Comparison of ENCODE assay signal across 37 cellular contexts in the genomic region with DNA sequence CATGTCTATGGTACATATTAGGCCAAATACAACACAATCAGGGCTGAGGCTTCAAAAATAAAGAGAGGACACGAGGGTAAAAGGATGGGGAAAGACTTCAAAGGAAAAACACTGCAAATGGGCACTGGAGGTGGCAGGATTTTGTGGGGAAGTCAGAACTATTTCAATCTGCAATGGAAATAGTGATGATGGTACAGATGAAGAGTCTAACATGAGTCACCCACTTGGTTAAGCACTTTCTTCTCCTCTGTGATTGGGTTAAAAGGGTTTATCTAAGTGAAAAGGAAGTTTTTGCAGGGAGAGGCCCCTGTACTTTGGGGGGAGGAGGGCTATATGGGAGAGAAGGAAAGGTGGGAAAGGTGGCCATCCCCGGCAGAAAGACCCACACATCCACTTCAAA. TPM values are rescaled to one million over a fixed set of nuclear protein-coding genes. Genes with fewer than 3 reads are reported as not detected.
"Had no signal": no experiment of that assay in that cellular context is flagged by ENCODE, and none has a peak within 500 bp of the region (broad histone marks: within the 10 kb centered on the region; RNA-seq: fewer than 3 reads in every experiment).

No MANE protein-coding gene starts in this region.

- ATAC-seq: activated CD4-positive, alpha-beta T cell treated with anti-CD3 and anti-CD28 coated beads for 36 hours; activated CD4-positive, CD25-positive, alpha-beta regulatory T cell treated with anti-CD3 and anti-CD28 coated beads, Interleukin-2, amount 50 U/mL, for 24 hours; activated CD8-positive, alpha-beta memory T cell treated with anti-CD3 and anti-CD28 coated beads, Interleukin-2, amount 10 ng/mL, durations not matched to agents 7 days and 5 days; activated CD8-positive, alpha-beta T cell treated with anti-CD3 and anti-CD28 coated beads, Interleukin-2, amount 10 ng/mL, durations not matched to agents 7 days and 5 days; activated naive CD4-positive, alpha-beta T cell treated with anti-CD3 and anti-CD28 coated beads, Interleukin-2, amount 50 U/mL, for 72 hours; activated T-helper 17 cell treated with anti-CD3 and anti-CD28 coated beads, Interleukin-2, amount 50 U/mL, for 72 hours; body of pancreas; WTC11 had no signal

- H3K27ac ChIP-seq: adrenal gland, body of pancreas, brain microvascular endothelial cell, cardiac muscle cell, WERI-Rb-1 had no signal

- DNase-seq: activated CD4-positive, alpha-beta memory T cell treated with anti-CD3 and anti-CD28 coated beads, Interleukin-2, amount 10 ng/mL, durations not matched to agents 7 days and 5 days; activated CD4-positive, alpha-beta T cell treated with anti-CD3 and anti-CD28 coated beads for 1 hour; activated CD4-positive, alpha-beta T cell treated with anti-CD3 and anti-CD28 coated beads for 36 hours; activated CD4-positive, alpha-beta T cell treated with anti-CD3 and anti-CD28 coated beads for 48 hours; activated CD4-positive, alpha-beta T cell treated with anti-CD3 and anti-CD28 coated beads, Interleukin-2, amount 10 ng/mL, durations not matched to agents 7 days and 5 days; activated CD4-positive, alpha-beta T cell treated with anti-CD3 and anti-CD28 coated beads, Interleukin-2, amount 50 U/mL, for 48 hours; activated CD4-positive, CD25-positive, alpha-beta regulatory T cell; activated CD8-positive, alpha-beta memory T cell treated with anti-CD3 and anti-CD28 coated beads for 24 hours; activated CD8-positive, alpha-beta memory T cell treated with anti-CD3 and anti-CD28 coated beads, Interleukin-2, amount 10 ng/mL, durations not matched to agents 7 days and 5 days; activated CD8-positive, alpha-beta memory T cell treated with anti-CD3 and anti-CD28 coated beads, Interleukin-2, amount 50 U/mL, for 48 hours; activated CD8-positive, alpha-beta T cell treated with anti-CD3 and anti-CD28 coated beads, Interleukin-2, amount 10 ng/mL, durations not matched to agents 7 days and 5 days; activated effector memory CD4-positive, alpha-beta T cell treated with anti-CD3 and anti-CD28 coated beads, Interleukin-2, amount 50 U/mL, for 16 hours; activated gamma-delta T cell treated with Interleukin-2 at 50 U/mL for 16 hours; activated naive CD4-positive, alpha-beta T cell; activated naive CD4-positive, alpha-beta T cell treated with anti-CD3 and anti-CD28 coated beads for 36 hours; activated naive CD4-positive, alpha-beta T cell treated with anti-CD3 and anti-CD28 coated beads, Interleukin-2, amount 50 U/mL, for 16 hours; activated naive CD8-positive, alpha-beta T cell treated with anti-CD3 and anti-CD28 coated beads, Interleukin-2, amount 10 ng/mL, durations not matched to agents 7 days and 5 days; activated T-cell treated with anti-CD3 and anti-CD28 coated beads, Interleukin-2, amount 50 U/mL, for 24 hours; activated T-cell treated with anti-CD3 and anti-CD28 coated beads, Interleukin-2, amount 50 U/mL, for 48 hours; adrenal gland; amniotic stem cell; aorta; body of pancreas; brain microvascular endothelial cell; caudate nucleus; cerebellar nuclear complex; SW 1271; T-helper 1 cell; T-helper 2 cell; T-helper 9 cell; WERI-Rb-1 had no signal

- H3K36me3 ChIP-seq: adrenal gland, brain microvascular endothelial cell, cardiac muscle cell, WERI-Rb-1 had no signal

- H3K9me3 ChIP-seq: adrenal gland, body of pancreas had no signal

- H3K4me3 ChIP-seq: adrenal gland, body of pancreas, cardiac muscle cell had no signal

RNA-seq across cellular contexts. Expression of a gene that starts 4.5 kb away (rescaled TPM):
- total RNA-seq: activated CD4-positive, alpha-beta memory T cell treated with anti-CD3 and anti-CD28 coated beads, Interleukin-2, amount 10 ng/mL, durations not matched to agents 7 days and 5 days; activated CD4-positive, alpha-beta T cell treated with anti-CD3 and anti-CD28 coated beads for 36 hours; activated CD4-positive, alpha-beta T cell treated with anti-CD3 and anti-CD28 coated beads, Interleukin-2, amount 10 ng/mL, durations not matched to agents 7 days and 5 days; activated CD8-positive, alpha-beta memory T cell treated with anti-CD3 and anti-CD28 coated beads, Interleukin-2, amount 10 ng/mL, durations not matched to agents 7 days and 5 days; activated CD8-positive, alpha-beta T cell treated with anti-CD3 and anti-CD28 coated beads, Interleukin-2, amount 10 ng/mL, durations not matched to agents 7 days and 5 days; activated naive CD4-positive, alpha-beta T cell treated with anti-CD3 and anti-CD28 coated beads for 36 hours; activated naive CD4-positive, alpha-beta T cell treated with anti-CD3 and anti-CD28 coated beads, Interleukin-2, amount 50 U/mL, for 72 hours; activated naive CD8-positive, alpha-beta T cell treated with anti-CD3 and anti-CD28 coated beads, Interleukin-2, amount 10 ng/mL, durations not matched to agents 7 days and 5 days; activated T-helper 17 cell treated with anti-CD3 and anti-CD28 coated beads, Interleukin-2, amount 50 U/mL, for 72 hours; aorta; bronchial epithelial cell had no signal
- polyA plus RNA-seq: cardiac muscle cell had no signal
